In genomic region chr2:207338610-207339009, GRCh38 we compare ENCODE assay signal across 17 cellular contexts.
DNase-seq lines count a peak whose midpoint lies in the region; ATAC-seq and TF ChIP-seq lines count a peak whose summit lies in the region.
"Had no signal": no experiment of that assay in that cellular context is flagged by ENCODE, and none has a peak within 500 bp of the region (broad histone marks: within the 10 kb centered on the region; RNA-seq: fewer than 3 reads in every experiment).

No MANE protein-coding gene starts in this region.

- H4K8ac ChIP-seq in mesendoderm (ENCODE audit: low read depth, low read length) = no peak overlapping the region

- no peak overlapping the region for H3K56ac ChIP-seq in mesendoderm (ENCODE audit: low read length)

- H3K36me3 Mint-ChIP-seq in T-helper 2 cell treated with Interferon-gamma antibody and Interleukin-4, amounts not matched to agents 5 μg/mL and 100 μg/mL, for 36 hours (ENCODE audit: low read depth) = no peaks in the 10 kb centered on the region

- no peak overlapping the region for H4K5ac ChIP-seq in mesendoderm (ENCODE audit: low read length)

- CTCF ChIA-PET in RWPE1 (lab: Yijun Ruan, JAX) = interaction anchor here (1.2 kb wide), 1 partner anchor 134 kb away, joined by 6 read pairs; no protein-coding TSS in a partner anchor

- no peak overlapping the region for H3K4me2 ChIP-seq in mesendoderm (ENCODE audit: low read length)

- no peak for DNase-seq in T-helper 2 cell treated with Interferon-gamma antibody and Interleukin-4, amounts not matched to agents 5 μg/mL and 100 μg/mL, for 36 hours (ENCODE audit: low spot score)
- DNase-seq in T-helper 2 cell (no peak), RWPE1 (ENCODE audit: low spot score) (no peak), foreskin keratinocyte (no peak), mesendoderm (no peak), activated gamma-delta T cell treated with Interleukin-2 at 50 U/mL for 16 hours (no peak)
- DNase-seq in stimulated activated CD4-positive, alpha-beta T cell treated with anti-CD3 and anti-CD28 coated beads, Interleukin-4, amount 100 ng/mL, for 24 hours = no peak
- no peak for DNase-seq in activated CD4-positive, CD25-positive, alpha-beta regulatory T cell (lab: John Stamatoyannopoulos, UW)
- DNase-seq: 8988T, C1 segment of cervical spinal cord, DMS 273 treated with DMSO at 0.1 percent for 48 hours, GOT3, KG1, NCI-H1048, NCI-H1694, NCI-H226, NCI-H526 had no signal

- peak overlapping the region; percentile 91 for H3K27ac Mint-ChIP-seq in T-helper 2 cell treated with Interferon-gamma antibody and Interleukin-4, amounts not matched to agents 5 μg/mL and 100 μg/mL, for 36 hours

- H3K36me3 ChIP-seq in mesendoderm (ENCODE audit: control insufficient read depth, insufficient read depth, low read length) = no peaks in the 10 kb centered on the region

- H2BK5ac ChIP-seq in mesendoderm (ENCODE audit: low read length) = no peak overlapping the region

- H3K9me3 Mint-ChIP-seq in T-helper 2 cell treated with Interferon-gamma antibody and Interleukin-4, amounts not matched to agents 5 μg/mL and 100 μg/mL, for 36 hours = no peaks in the 10 kb centered on the region

- ATAC-seq in foreskin keratinocyte = no peak

- no peaks in the 10 kb centered on the region for H3K79me2 ChIP-seq in mesendoderm (ENCODE audit: control insufficient read depth, insufficient read depth, low read length)

- H2AK5ac ChIP-seq in mesendoderm (ENCODE audit: low read length) = no peak overlapping the region

- H3K23ac ChIP-seq in mesendoderm (ENCODE audit: low read length) = no peak overlapping the region

- H2BK15ac ChIP-seq in mesendoderm (replicated peaks; ENCODE audit: low read depth) = peak overlapping the region; percentile 74

- H3K27ac ChIP-seq in RWPE1 (peak overlapping the region; percentile 72; the same call in 1 of the 2 replicates), foreskin keratinocyte (peak overlapping the region; percentile 67), mesendoderm (ENCODE audit: low read depth, low read length) (no peak overlapping the region)

- no peaks in the 10 kb centered on the region for H3K79me1 ChIP-seq in mesendoderm (ENCODE audit: low read length)

- H3K27me3 ChIP-seq in foreskin keratinocyte (no peaks in the 10 kb centered on the region), mesendoderm (ENCODE audit: insufficient read depth, low read length, poor library complexity) (no peaks in the 10 kb centered on the region)

- H2BK120ac ChIP-seq in mesendoderm (ENCODE audit: low read depth, low read length) = no peak overlapping the region

- no peaks in the 10 kb centered on the region for H3K27me3 Mint-ChIP-seq in T-helper 2 cell treated with Interferon-gamma antibody and Interleukin-4, amounts not matched to agents 5 μg/mL and 100 μg/mL, for 36 hours (ENCODE audit: low read depth)

- no peak overlapping the region for H3K18ac ChIP-seq in mesendoderm (ENCODE audit: low read length)

- TF ChIP-seq CTCF in RWPE1 (conservative IDR thresholded peaks at IDR 0.05; ENCODE audit: low read depth) (no peak), foreskin keratinocyte (conservative IDR thresholded peaks at IDR 0.05) (no peak)

- no CpG with 5 or more reads among the region's 3 CpGs for WGBS in mesendoderm (ENCODE audit: extremely low coverage, insufficient coverage, low lambda C conversion rate)

- no peak overlapping the region for H3K4me3 Mint-ChIP-seq in T-helper 2 cell treated with Interferon-gamma antibody and Interleukin-4, amounts not matched to agents 5 μg/mL and 100 μg/mL, for 36 hours

- POLR2A ChIA-PET in RWPE1 (lab: Yijun Ruan, JAX; ENCODE audit: low non-redundant PET) = interaction anchor here (0.6 kb wide), 1 partner anchor 97 kb away, joined by 3 read pairs; no protein-coding TSS in a partner anchor

- H3K4me1 ChIP-seq in foreskin keratinocyte (peaks cover 40% of the 10 kb centered on the region), mesendoderm (ENCODE audit: control insufficient read depth, low read depth, low read length) (peaks cover 16% of the 10 kb centered on the region)

- H3K4me1 Mint-ChIP-seq in T-helper 2 cell treated with Interferon-gamma antibody and Interleukin-4, amounts not matched to agents 5 μg/mL and 100 μg/mL, for 36 hours (ENCODE audit: low read depth) = peaks cover 41% of the 10 kb centered on the region

- no peak overlapping the region for H3K4ac ChIP-seq in mesendoderm (ENCODE audit: low read depth, low read length)

- H3K9ac ChIP-seq in mesendoderm (ENCODE audit: low read length) = no peak overlapping the region

- H3K4me3 ChIP-seq in mesendoderm (ENCODE audit: low read length) = no peak overlapping the region
